Comparison of ENCODE assay signal across 1 cellular context in the genomic region with DNA sequence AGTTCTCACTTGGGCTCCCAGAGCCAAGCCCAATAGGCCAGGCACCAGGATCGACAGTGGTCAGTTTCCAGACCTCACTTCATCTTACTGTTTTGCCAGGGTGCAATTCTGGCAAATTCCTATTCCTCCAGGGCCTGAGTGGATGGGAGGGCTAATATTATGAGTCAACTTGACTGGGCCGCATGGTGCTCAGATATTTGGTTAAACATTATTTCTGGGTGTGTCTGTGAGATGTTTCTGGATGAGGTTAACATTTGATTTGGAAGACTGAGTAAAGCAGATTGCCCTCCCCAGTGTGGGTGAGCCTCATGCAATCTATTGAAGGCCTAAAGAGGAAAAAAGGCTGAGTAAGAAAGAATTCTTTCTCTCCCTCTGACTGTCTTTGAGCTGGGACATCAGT.
TF ChIP-seq lines count a peak whose summit lies in the region.

No MANE protein-coding gene starts in this region.

TF ChIP-seq in K562, 482 proteins besides CTCF, POLR2A, EP300 and RAD21 (continued from another document):
- TF ChIP-seq GTF3C2 (IDR thresholded peaks at IDR 0.05; ENCODE audit: borderline replicate concordance, extremely low read depth, insufficient read length): no peak
- TF ChIP-seq, protein P1, sequence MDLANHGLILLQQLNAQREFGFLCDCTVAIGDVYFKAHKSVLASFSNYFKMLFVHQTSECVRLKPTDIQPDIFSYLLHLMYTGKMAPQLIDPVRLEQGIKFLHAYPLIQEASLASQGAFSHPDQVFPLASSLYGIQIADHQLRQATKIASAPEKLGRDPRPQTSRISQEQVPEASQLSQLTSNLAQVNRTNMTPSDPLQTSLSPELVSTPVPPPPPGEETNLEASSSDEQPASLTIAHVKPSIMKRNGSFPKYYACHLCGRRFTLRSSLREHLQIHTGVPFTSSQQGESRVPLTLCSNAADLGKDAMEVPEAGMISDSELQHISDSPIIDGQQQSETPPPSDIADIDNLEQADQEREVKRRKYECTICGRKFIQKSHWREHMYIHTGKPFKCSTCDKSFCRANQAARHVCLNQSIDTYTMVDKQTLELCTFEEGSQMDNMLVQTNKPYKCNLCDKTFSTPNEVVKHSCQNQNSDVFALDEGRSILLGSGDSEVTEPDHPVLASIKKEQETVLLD (IDR thresholded peaks at IDR 0.05): no peak
- TF ChIP-seq HNRNPLL (IDR thresholded peaks at IDR 0.05; ENCODE audit: low read depth, low read length, poor library complexity, severe bottlenecking): no peak
- TF ChIP-seq, protein P2, sequence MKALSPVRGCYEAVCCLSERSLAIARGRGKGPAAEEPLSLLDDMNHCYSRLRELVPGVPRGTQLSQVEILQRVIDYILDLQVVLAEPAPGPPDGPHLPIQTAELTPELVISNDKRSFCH (CRISPR knock-in tag; IDR thresholded peaks at IDR 0.05): no peak
- TF ChIP-seq, protein P2 (tag; IDR thresholded peaks at IDR 0.05): no peak
- TF ChIP-seq ZNF316 (IDR thresholded peaks at IDR 0.05): peak; percentile 4; the same call in 1 of the 2 replicates
- TF ChIP-seq NONO (IDR thresholded peaks at IDR 0.05; ENCODE audit: low read depth in 2 of 2, low read length in 1 of 2): no peak
- no peak for TF ChIP-seq SREBF2 (CRISPR knock-in tag; IDR thresholded peaks at IDR 0.05)
- TF ChIP-seq KLF13 (tag; IDR thresholded peaks at IDR 0.05; ENCODE audit: borderline replicate concordance, low read depth): no peak
- no peak for TF ChIP-seq CUX1 (CRISPR knock-in tag; IDR thresholded peaks at IDR 0.05)
- no peak for TF ChIP-seq ZNF217 (CRISPR knock-in tag; IDR thresholded peaks at IDR 0.05)
